Comparison of ENCODE assay signal across 1 cellular context in genomic region chr1:31441970-31442647, GRCh38.
TF ChIP-seq lines count a peak whose summit lies in the region.

No MANE protein-coding gene starts in this region.

TF ChIP-seq in K562, 482 proteins besides CTCF, POLR2A, EP300 and RAD21 (continued from another document):
- no peak for TF ChIP-seq STAT5A (IDR thresholded peaks at IDR 0.05; ENCODE audit: borderline replicate concordance, low read length)
- TF ChIP-seq ZNF24 (IDR thresholded peaks at IDR 0.05), result no peak
- no peak for TF ChIP-seq NR2C2 (CRISPR knock-in tag; IDR thresholded peaks at IDR 0.05)
- peak; percentile 56; the same call in 1 of the 2 replicates for TF ChIP-seq NR2C2 (tag; IDR thresholded peaks at IDR 0.05)
- no peak for TF ChIP-seq SIN3B (IDR thresholded peaks at IDR 0.05; ENCODE audit: low read depth)
- TF ChIP-seq CXXC5 (CRISPR knock-in tag; IDR thresholded peaks at IDR 0.05), result no peak
- TF ChIP-seq, protein P1, sequence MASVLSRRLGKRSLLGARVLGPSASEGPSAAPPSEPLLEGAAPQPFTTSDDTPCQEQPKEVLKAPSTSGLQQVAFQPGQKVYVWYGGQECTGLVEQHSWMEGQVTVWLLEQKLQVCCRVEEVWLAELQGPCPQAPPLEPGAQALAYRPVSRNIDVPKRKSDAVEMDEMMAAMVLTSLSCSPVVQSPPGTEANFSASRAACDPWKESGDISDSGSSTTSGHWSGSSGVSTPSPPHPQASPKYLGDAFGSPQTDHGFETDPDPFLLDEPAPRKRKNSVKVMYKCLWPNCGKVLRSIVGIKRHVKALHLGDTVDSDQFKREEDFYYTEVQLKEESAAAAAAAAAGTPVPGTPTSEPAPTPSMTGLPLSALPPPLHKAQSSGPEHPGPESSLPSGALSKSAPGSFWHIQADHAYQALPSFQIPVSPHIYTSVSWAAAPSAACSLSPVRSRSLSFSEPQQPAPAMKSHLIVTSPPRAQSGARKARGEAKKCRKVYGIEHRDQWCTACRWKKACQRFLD (CRISPR knock-in tag; IDR thresholded peaks at IDR 0.05), result no peak
- TF ChIP-seq NR2C1 (IDR thresholded peaks at IDR 0.05), result no peak
- 0 out of 2 replicates have a peak, but pooled peaks have one; percentile 24 for TF ChIP-seq NR2C1 (tag; IDR thresholded peaks at IDR 0.05)
- TF ChIP-seq, protein P2, sequence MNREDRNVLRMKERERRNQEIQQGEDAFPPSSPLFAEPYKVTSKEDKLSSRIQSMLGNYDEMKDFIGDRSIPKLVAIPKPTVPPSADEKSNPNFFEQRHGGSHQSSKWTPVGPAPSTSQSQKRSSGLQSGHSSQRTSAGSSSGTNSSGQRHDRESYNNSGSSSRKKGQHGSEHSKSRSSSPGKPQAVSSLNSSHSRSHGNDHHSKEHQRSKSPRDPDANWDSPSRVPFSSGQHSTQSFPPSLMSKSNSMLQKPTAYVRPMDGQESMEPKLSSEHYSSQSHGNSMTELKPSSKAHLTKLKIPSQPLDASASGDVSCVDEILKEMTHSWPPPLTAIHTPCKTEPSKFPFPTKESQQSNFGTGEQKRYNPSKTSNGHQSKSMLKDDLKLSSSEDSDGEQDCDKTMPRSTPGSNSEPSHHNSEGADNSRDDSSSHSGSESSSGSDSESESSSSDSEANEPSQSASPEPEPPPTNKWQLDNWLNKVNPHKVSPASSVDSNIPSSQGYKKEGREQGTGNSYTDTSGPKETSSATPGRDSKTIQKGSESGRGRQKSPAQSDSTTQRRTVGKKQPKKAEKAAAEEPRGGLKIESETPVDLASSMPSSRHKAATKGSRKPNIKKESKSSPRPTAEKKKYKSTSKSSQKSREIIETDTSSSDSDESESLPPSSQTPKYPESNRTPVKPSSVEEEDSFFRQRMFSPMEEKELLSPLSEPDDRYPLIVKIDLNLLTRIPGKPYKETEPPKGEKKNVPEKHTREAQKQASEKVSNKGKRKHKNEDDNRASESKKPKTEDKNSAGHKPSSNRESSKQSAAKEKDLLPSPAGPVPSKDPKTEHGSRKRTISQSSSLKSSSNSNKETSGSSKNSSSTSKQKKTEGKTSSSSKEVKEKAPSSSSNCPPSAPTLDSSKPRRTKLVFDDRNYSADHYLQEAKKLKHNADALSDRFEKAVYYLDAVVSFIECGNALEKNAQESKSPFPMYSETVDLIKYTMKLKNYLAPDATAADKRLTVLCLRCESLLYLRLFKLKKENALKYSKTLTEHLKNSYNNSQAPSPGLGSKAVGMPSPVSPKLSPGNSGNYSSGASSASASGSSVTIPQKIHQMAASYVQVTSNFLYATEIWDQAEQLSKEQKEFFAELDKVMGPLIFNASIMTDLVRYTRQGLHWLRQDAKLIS (CRISPR knock-in tag; IDR thresholded peaks at IDR 0.05), result no peak
- TF ChIP-seq CCAR2 (IDR thresholded peaks at IDR 0.05; ENCODE audit: low read depth, low read length), result no peak
- TF ChIP-seq, protein P3, sequence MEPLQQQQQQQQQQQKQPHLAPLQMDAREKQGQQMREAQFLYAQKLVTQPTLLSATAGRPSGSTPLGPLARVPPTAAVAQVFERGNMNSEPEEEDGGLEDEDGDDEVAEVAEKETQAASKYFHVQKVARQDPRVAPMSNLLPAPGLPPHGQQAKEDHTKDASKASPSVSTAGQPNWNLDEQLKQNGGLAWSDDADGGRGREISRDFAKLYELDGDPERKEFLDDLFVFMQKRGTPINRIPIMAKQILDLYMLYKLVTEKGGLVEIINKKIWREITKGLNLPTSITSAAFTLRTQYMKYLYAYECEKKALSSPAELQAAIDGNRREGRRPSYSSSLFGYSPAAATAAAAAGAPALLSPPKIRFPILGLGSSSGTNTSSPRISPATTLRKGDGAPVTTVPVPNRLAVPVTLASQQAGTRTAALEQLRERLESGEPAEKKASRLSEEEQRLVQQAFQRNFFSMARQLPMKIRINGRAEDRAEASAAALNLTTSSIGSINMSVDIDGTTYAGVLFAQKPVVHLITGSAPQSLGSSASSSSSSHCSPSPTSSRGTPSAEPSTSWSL (CRISPR knock-in tag; IDR thresholded peaks at IDR 0.05; ENCODE audit: borderline replicate concordance), result no peak
- TF ChIP-seq, protein P4, sequence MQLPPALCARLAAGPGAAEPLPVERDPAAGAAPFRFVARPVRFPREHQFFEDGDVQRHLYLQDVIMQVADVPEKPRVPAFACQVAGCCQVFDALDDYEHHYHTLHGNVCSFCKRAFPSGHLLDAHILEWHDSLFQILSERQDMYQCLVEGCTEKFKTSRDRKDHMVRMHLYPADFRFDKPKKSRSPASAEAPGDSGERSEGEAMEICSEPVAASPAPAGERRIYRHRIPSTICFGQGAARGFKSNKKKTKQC (CRISPR knock-in tag; IDR thresholded peaks at IDR 0.05), result no peak
- no peak for TF ChIP-seq JUNB (CRISPR knock-in tag; conservative IDR thresholded peaks at IDR 0.05)
- peak; percentile 33 for TF ChIP-seq TCF3 (CRISPR knock-in tag; IDR thresholded peaks at IDR 0.05)
- TF ChIP-seq, protein P5, sequence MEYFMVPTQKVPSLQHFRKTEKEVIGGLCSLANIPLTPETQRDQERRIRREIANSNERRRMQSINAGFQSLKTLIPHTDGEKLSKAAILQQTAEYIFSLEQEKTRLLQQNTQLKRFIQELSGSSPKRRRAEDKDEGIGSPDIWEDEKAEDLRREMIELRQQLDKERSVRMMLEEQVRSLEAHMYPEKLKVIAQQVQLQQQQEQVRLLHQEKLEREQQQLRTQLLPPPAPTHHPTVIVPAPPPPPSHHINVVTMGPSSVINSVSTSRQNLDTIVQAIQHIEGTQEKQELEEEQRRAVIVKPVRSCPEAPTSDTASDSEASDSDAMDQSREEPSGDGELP (CRISPR knock-in tag; IDR thresholded peaks at IDR 0.05; ENCODE audit: borderline replicate concordance), result no peak
- no peak for TF ChIP-seq PHB2 (IDR thresholded peaks at IDR 0.05; ENCODE audit: low read depth)
- no peak for TF ChIP-seq CBX8 (IDR thresholded peaks at IDR 0.05; ENCODE audit: borderline replicate concordance, extremely low read depth, low read depth, low read length, poor library complexity, severe bottlenecking)
- TF ChIP-seq ZNF766 (CRISPR knock-in tag; conservative IDR thresholded peaks at IDR 0.05), result no peak
- no peak for TF ChIP-seq MBD2 (IDR thresholded peaks at IDR 0.05; ENCODE audit: borderline replicate concordance, low read depth)
- TF ChIP-seq MAFG (tag; conservative IDR thresholded peaks at IDR 0.05), result no peak
- no peak for TF ChIP-seq ZBTB8A (IDR thresholded peaks at IDR 0.05; ENCODE audit: partially characterized antibody)
- no peak for TF ChIP-seq ZNF133 (CRISPR knock-in tag; IDR thresholded peaks at IDR 0.05)
- TF ChIP-seq SMARCB1 (IDR thresholded peaks at IDR 0.05; ENCODE audit: insufficient read length, low read depth), result no peak
- no peak for TF ChIP-seq HDAC2 (IDR thresholded peaks at IDR 0.05)
- TF ChIP-seq SP2 (IDR thresholded peaks at IDR 0.05; ENCODE audit: extremely low read depth, low read depth, low read length, poor library complexity, severe bottlenecking), result no peak
- no peak for TF ChIP-seq PML (IDR thresholded peaks at IDR 0.05; ENCODE audit: low read length)
- TF ChIP-seq CBFA2T2 (conservative IDR thresholded peaks at IDR 0.05), result 0 out of 2 replicates have a peak, but pooled peaks have one; percentile 8
- no peak for TF ChIP-seq MCM7 (IDR thresholded peaks at IDR 0.05)
